In the genomic region with DNA sequence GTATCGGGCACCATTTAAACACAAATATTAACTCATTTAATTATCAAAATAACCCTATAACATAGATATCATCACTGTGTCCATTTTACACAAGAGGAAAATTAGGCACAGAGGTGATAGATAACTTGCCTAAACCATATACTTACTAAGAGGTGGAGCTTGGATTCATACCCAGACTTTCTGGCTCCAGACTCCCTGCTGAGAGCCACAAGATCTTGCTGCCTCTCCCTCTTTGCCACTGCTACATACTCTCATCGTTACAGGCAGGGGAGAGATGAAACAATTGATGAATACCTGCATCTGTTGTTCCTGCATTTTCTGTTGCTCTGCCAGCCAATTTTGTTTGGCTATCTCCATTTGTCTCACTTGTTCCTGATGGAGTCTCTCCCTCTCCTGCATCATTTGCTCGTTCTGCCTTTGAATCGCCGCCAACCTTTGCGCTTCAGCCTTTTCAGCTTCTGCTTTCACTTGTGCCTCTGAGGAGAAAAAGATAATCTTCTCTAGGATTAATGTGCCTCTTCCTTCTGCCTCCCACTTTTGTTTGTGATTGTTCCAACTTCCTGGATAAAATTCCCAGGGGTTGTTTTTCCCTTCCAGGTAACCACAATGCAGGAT, we compare ENCODE assay signal across 9 cellular contexts. TPM values are rescaled to one million over a fixed set of nuclear protein-coding genes. Genes with fewer than 3 reads are reported as not detected.
DNase-seq lines count a peak whose midpoint lies in the region; ATAC-seq and TF ChIP-seq lines count a peak whose summit lies in the region.
"Had no signal": no experiment of that assay in that cellular context is flagged by ENCODE, and none has a peak within 500 bp of the region (broad histone marks: within the 10 kb centered on the region; RNA-seq: fewer than 3 reads in every experiment).

No MANE protein-coding gene starts in this region.

- peak overlapping the region; percentile 68 to 91 (median 74) for H3K4me3 Mint-ChIP-seq in CD4-positive, CD25-positive, alpha-beta regulatory T cell

- H3K36me3 ChIP-seq in CD4-positive, CD25-positive, alpha-beta regulatory T cell (ENCODE audit: control insufficient read depth, insufficient read depth, low read length) = peaks cover 83% of the 10 kb centered on the region
- peaks cover 29% of the 10 kb centered on the region; the same call in 1 of the 2 replicates for H3K36me3 ChIP-seq in Loucy (ENCODE audit: insufficient read depth, low read length)
- no peaks in the 10 kb centered on the region for H3K36me3 ChIP-seq in adipocyte (ENCODE audit: control insufficient read depth, insufficient read depth, low read length, severe bottlenecking)
- no peaks in the 10 kb centered on the region for H3K36me3 ChIP-seq in mucosa of rectum (ENCODE audit: control insufficient read depth in 2 of 2, insufficient read depth in 2 of 2, low read length in 2 of 2)

- peak overlapping the region; percentile 92 for H3K4me2 ChIP-seq in Loucy (ENCODE audit: low read depth, low read length, poor library complexity, severe bottlenecking)

- peak overlapping the region; percentile 46 for H3K4me3 ChIP-seq in CD4-positive, CD25-positive, alpha-beta regulatory T cell (ENCODE audit: low read depth, low read length)
- peak overlapping the region; percentile 70 for H3K4me3 ChIP-seq in Loucy (ENCODE audit: low read length, poor library complexity, severe bottlenecking)
- H3K4me3 ChIP-seq in adipocyte (ENCODE audit: low read length) = peak overlapping the region; percentile 9
- H3K4me3 ChIP-seq in mucosa of rectum (ENCODE audit: low read length in 2 of 2) = peak overlapping the region; percentile 11 to 53

- H3K9me2 ChIP-seq in Loucy (replicated peaks; ENCODE audit: low read depth, low read length) = no peaks in the 10 kb centered on the region

- peaks cover 87% of the 10 kb centered on the region for H3K4me1 ChIP-seq in CD4-positive, CD25-positive, alpha-beta regulatory T cell (ENCODE audit: control insufficient read depth, insufficient read depth, low read length, poor library complexity, severe bottlenecking)
- peaks cover 79% of the 10 kb centered on the region for H3K4me1 ChIP-seq in Loucy (ENCODE audit: insufficient read depth, low read length, poor library complexity, severe bottlenecking)
- peaks cover 10% of the 10 kb centered on the region for H3K4me1 ChIP-seq in adipocyte (ENCODE audit: control insufficient read depth, insufficient read depth, low read length)
- H3K4me1 ChIP-seq in mucosa of rectum (ENCODE audit: control insufficient read depth in 2 of 2, insufficient read depth in 2 of 2, low read length in 2 of 2) = no peaks in the 10 kb centered on the region

- H3K79me2 ChIP-seq in Loucy (ENCODE audit: insufficient read depth, low read length) = peaks cover 8% of the 10 kb centered on the region; the same call in 1 of the 2 replicates

- TF ChIP-seq CTCF in Loucy (conservative IDR thresholded peaks at IDR 0.05; ENCODE audit: low read length) (no peak), RWPE1 (conservative IDR thresholded peaks at IDR 0.05; ENCODE audit: low read depth) (no peak)

- H3F3A ChIP-seq in Loucy (ENCODE audit: low read depth) = peaks cover 6% of the 10 kb centered on the region; the same call in 1 of the 2 replicates

- H3K27ac ChIP-seq in CD4-positive, CD25-positive, alpha-beta regulatory T cell (ENCODE audit: insufficient read depth, low read length, poor library complexity, severe bottlenecking) = peak overlapping the region; percentile 65
- H3K27ac ChIP-seq in mucosa of rectum (ENCODE audit: low read depth in 2 of 2, low read length in 2 of 2) (no peak overlapping the region), RWPE1 (no peak overlapping the region)

- H3K27ac Mint-ChIP-seq in CD4-positive, CD25-positive, alpha-beta regulatory T cell = peak overlapping the region; percentile 66 to 84 (median 76)

- no peaks in the 10 kb centered on the region for H3K27me3 ChIP-seq in CD4-positive, CD25-positive, alpha-beta regulatory T cell (ENCODE audit: control insufficient read depth, insufficient read depth, low read length)
- H3K27me3 ChIP-seq in Loucy (ENCODE audit: insufficient read depth, low read length, poor library complexity, severe bottlenecking) (no peaks in the 10 kb centered on the region), adipocyte (replicated peaks; ENCODE audit: control insufficient read depth, insufficient read depth, low read length) (no peaks in the 10 kb centered on the region), mucosa of rectum (ENCODE audit: control insufficient read depth in 2 of 2, insufficient read depth in 2 of 2, low read length in 2 of 2) (no peaks in the 10 kb centered on the region)

- peaks cover 53 to 81% (median 73%) of the 10 kb centered on the region in 4 donors for H3K4me1 Mint-ChIP-seq in CD4-positive, CD25-positive, alpha-beta regulatory T cell

- no peak for DNase-seq in CD4-positive, CD25-positive, alpha-beta regulatory T cell
- DNase-seq in adipocyte (ENCODE audit: low read depth) (no peak), RWPE1 (ENCODE audit: low spot score) (no peak), KBM-7 (no peak)
- DNase-seq: NCI-H1436 treated with DMSO at 0.1 percent for 48 hours had no signal

- no peaks in the 10 kb centered on the region for H3K27me3 Mint-ChIP-seq in CD4-positive, CD25-positive, alpha-beta regulatory T cell

- H3K9me3 Mint-ChIP-seq in CD4-positive, CD25-positive, alpha-beta regulatory T cell = peaks cover 0 to 2% (median 0%) of the 10 kb centered on the region in 7 donors

- CTCF ChIA-PET in RWPE1 (lab: Yijun Ruan, JAX) = interaction anchor here (0.6 kb wide), 1 partner anchor 9 kb away, joined by 3 read pairs; no protein-coding TSS in a partner anchor

- H3K36me3 Mint-ChIP-seq in CD4-positive, CD25-positive, alpha-beta regulatory T cell = peaks cover 62% of the 10 kb centered on the region

- H3K9ac ChIP-seq in Loucy (ENCODE audit: low read depth, low read length, poor library complexity, severe bottlenecking) = peak overlapping the region; percentile 40
- no peak overlapping the region for H3K9ac ChIP-seq in adipocyte (ENCODE audit: low read length)
- H3K9ac ChIP-seq in mucosa of rectum (ENCODE audit: low read depth in 1 of 2, low read length in 2 of 2) = peak overlapping the region in 1 of 2 donors; percentile 1

- H4K20me1 ChIP-seq in Loucy (ENCODE audit: insufficient read depth, low read length, poor library complexity, severe bottlenecking) = no peaks in the 10 kb centered on the region

- in situ Hi-C loops in KBM-7 (cut with MboI; ENCODE audit: low pct_unique_long_range_greater_than_20kb, low sequenced_read_pairs) = no loop called here

- ATAC-seq in CD4-positive, CD25-positive, alpha-beta regulatory T cell (ENCODE audit: low read depth in 2 of 2) = no peak
- no peak for ATAC-seq in GM19452 (IDR thresholded peaks at IDR 0.05; ENCODE audit: unreplicated experiment)
- no peak for ATAC-seq in GM19395 (IDR thresholded peaks at IDR 0.05; ENCODE audit: unreplicated experiment)

- H3K9me3 ChIP-seq in CD4-positive, CD25-positive, alpha-beta regulatory T cell (ENCODE audit: control insufficient read depth in 2 of 2, low read length in 2 of 2) = peaks cover 0 to 3% of the 10 kb centered on the region in 2 experiments
- H3K9me3 ChIP-seq in Loucy (ENCODE audit: insufficient read depth, low read depth, low read length) (no peaks in the 10 kb centered on the region), adipocyte (ENCODE audit: control insufficient read depth, low read length) (no peaks in the 10 kb centered on the region), mucosa of rectum (ENCODE audit: control insufficient read depth in 2 of 2, low read length in 2 of 2) (no peaks in the 10 kb centered on the region)

- H2AFZ ChIP-seq in Loucy (ENCODE audit: low read length) = no peak overlapping the region

- POLR2A ChIA-PET in RWPE1 (lab: Yijun Ruan, JAX; ENCODE audit: low non-redundant PET) = no interaction called here

RNA-seq across cellular contexts. Expression of gene GBP5, which starts 10.6 kb away (rescaled TPM):
- total RNA-seq in CD4-positive, CD25-positive, alpha-beta regulatory T cell = 425 TPM
- 100 to 1,000 TPM; 201 to 381 (median 293) TPM for polyA plus RNA-seq in CD4-positive, CD25-positive, alpha-beta regulatory T cell

Comparison
In these comparisons a context has a peak if more than half of its experiments do, and no peak if none do; other contexts are left out.
1. H3K4me3 ChIP-seq: peak in every context shown above with its lines; median percentile 70 in Loucy; 46 in CD4-positive, CD25-positive, alpha-beta regulatory T cell; 32 in mucosa of rectum; 9 in adipocyte.